Comparison of ENCODE assay signal across 19 cellular contexts in genomic region chr13:111252449-111253124, GRCh38.
DNase-seq lines count a peak whose midpoint lies in the region; ATAC-seq lines count a peak whose summit lies in the region.
"Had no signal": no experiment of that assay in that cellular context is flagged by ENCODE, and none has a peak within 500 bp of the region (broad histone marks: within the 10 kb centered on the region; RNA-seq: fewer than 3 reads in every experiment).

No MANE protein-coding gene starts in this region.

- 64 to 65% methylated on average over 4 of the region's 4 CpGs for WGBS in esophagus, 2 donors

- H3K27ac Mint-ChIP-seq in memory B cell: peak overlapping the region; percentile 75

- H3K27ac ChIP-seq in esophagus (ENCODE audit: low read depth in 2 of 2, low read length in 1 of 2): peak overlapping the region; percentile 34 to 60
- H3K27ac ChIP-seq: A549, parathyroid adenoma, VCaP had no signal

- no peaks in the 10 kb centered on the region for H3K9me3 ChIP-seq in esophagus (ENCODE audit: control insufficient read depth in 2 of 2, insufficient read depth in 1 of 2, low read depth in 1 of 2, low read length in 1 of 2)
- H3K9me3 ChIP-seq: A549 had no signal

- H3K36me3 ChIP-seq in esophagus (ENCODE audit: control insufficient read depth in 2 of 2, insufficient read depth in 2 of 2, low read length in 1 of 2): peaks cover 11 to 14% of the 10 kb centered on the region in 2 donors

- no peak overlapping the region for H3K4me3 Mint-ChIP-seq in memory B cell

- DNase-seq in Right ventricle myocardium inferior (ENCODE audit: missing footprints): no peak
- no peak for DNase-seq in cardiac septum (ENCODE audit: low spot score)
- DNase-seq in memory B cell (ENCODE audit: low spot score in 2 of 2): no peak
- no peak for DNase-seq in NCI-H2196 (lab: John Stamatoyannopoulos, UW; ENCODE audit: unreplicated experiment)
- no peak for DNase-seq in DMS53 (lab: John Stamatoyannopoulos, UW)
- no peak for DNase-seq in GM19240 (ENCODE audit: insufficient read length, low spot score)
- DNase-seq: activated CD8-positive, alpha-beta memory T cell treated with anti-CD3 and anti-CD28 coated beads for 24 hours; activated effector memory CD4-positive, alpha-beta T cell treated with anti-CD3 and anti-CD28 coated beads, Interleukin-2, amount 50 U/mL, for 16 hours; GF-D8; Karpas-422; NCI-H1436 treated with DMSO at 0.1 percent for 48 hours; NCI-H510A treated with DMSO at 0.1 percent for 48 hours; PC-3; substantia nigra had no signal

- H3K27me3 Mint-ChIP-seq in memory B cell: no peaks in the 10 kb centered on the region

- no peaks in the 10 kb centered on the region for H3K27me3 ChIP-seq in esophagus (ENCODE audit: control insufficient read depth in 1 of 2, insufficient read depth in 2 of 2, low read length in 2 of 2)

- H3K9me3 Mint-ChIP-seq in memory B cell: no peaks in the 10 kb centered on the region

- H3K4me1 Mint-ChIP-seq in memory B cell: peaks cover 5% of the 10 kb centered on the region

- H3K4me3 ChIP-seq in esophagus (ENCODE audit: low read depth in 1 of 2, low read length in 2 of 2): no peak overlapping the region
- H3K4me3 ChIP-seq: A549 had no signal

- H3K36me3 Mint-ChIP-seq in memory B cell: peaks cover 49% of the 10 kb centered on the region

- peaks cover 0 to 5% of the 10 kb centered on the region in 2 donors for H3K4me1 ChIP-seq in esophagus (ENCODE audit: control insufficient read depth in 2 of 2, insufficient read depth in 2 of 2, low read length in 1 of 2)
- H3K4me1 ChIP-seq: A549, parathyroid adenoma had no signal

- ATAC-seq in Right ventricle myocardium inferior (peak; percentile 78), memory B cell (ENCODE audit: low read depth) (no peak), HG03521 (IDR thresholded peaks at IDR 0.05; ENCODE audit: unreplicated experiment) (no peak)
- ATAC-seq: A549, PC-3 had no signal

- intact Hi-C loops in Right ventricle myocardium inferior (cut with DNase I) (loop anchor here (2.0 kb wide), 1 partner anchor 26 kb away; no protein-coding TSS in a partner anchor), cardiac septum (cut with DNase I) (no loop called here)
